In the genomic region with DNA sequence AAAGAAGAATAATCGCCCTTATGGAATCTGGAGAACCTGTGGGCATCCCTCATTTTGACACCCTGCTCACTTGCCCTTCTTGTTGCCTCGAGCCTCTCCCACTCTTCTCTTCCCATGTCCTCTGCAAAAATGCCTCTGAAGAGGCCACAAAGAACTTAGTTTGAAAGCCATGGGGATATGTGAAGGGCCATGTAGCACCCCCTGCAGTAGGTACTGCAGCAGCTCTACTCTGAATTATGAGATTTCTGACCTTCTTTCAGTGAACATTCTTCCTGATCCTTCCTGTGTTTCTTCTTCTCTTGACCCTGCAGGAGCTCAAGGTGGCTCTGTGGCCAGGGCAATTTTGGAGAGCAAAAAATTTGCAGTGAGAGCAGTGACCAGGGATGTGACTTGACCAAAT, we compare ENCODE assay signal across 22 cellular contexts. TPM values are rescaled to one million over a fixed set of nuclear protein-coding genes. Genes with fewer than 3 reads are reported as not detected.
DNase-seq lines count a peak whose midpoint lies in the region; ATAC-seq and TF ChIP-seq lines count a peak whose summit lies in the region.
"Had no signal": no experiment of that assay in that cellular context is flagged by ENCODE, and none has a peak within 500 bp of the region (broad histone marks: within the 10 kb centered on the region; RNA-seq: fewer than 3 reads in every experiment).

No MANE protein-coding gene starts in this region.

- no peak for ATAC-seq in foreskin keratinocyte
- no peak for ATAC-seq in GM18517 (IDR thresholded peaks at IDR 0.05; ENCODE audit: unreplicated experiment)
- ATAC-seq: GM12878 had no signal

- DNase-seq in GM12864 (ENCODE audit: low read depth), result no peak
- DNase-seq in HFF-Myc (ENCODE audit: extremely low read depth, low read depth), result no peak
- peak; percentile 38 for DNase-seq in SK-MEL-5 (ENCODE audit: low read depth, low spot score)
- DNase-seq in foreskin keratinocyte, result no peak
- no peak for DNase-seq in NCI-H187 (lab: John Stamatoyannopoulos, UW)
- no peak for DNase-seq in COLO829 (ENCODE audit: low spot score)
- DNase-seq: BE2C; DMS79; HCEC 1CT; KBM-7; MV-4-11; NCI-H1105 treated with DMSO at 0.1 percent for 48 hours; NCI-H2081; NCI-H2171; NCI-H345; NCI-H524; NCI-H774; NK-92 treated with Interleukin-12 subunit alpha and Interleukin-12 subunit beta, amount 100 ng/mL, for 24 hours; Peyer's patch; T-helper 1 cell had no signal

- peak; percentile 8 for TF ChIP-seq CTCF in GM12864 (IDR thresholded peaks at IDR 0.05; ENCODE audit: low read depth, low read length, missing control alignments)
- TF ChIP-seq CTCF in HFF-Myc (IDR thresholded peaks at IDR 0.05; ENCODE audit: low read depth, low read length, missing control alignments), result peak; percentile 7
- peak; percentile 35 for TF ChIP-seq CTCF in foreskin keratinocyte (conservative IDR thresholded peaks at IDR 0.05)

- H3K4me1 ChIP-seq in foreskin keratinocyte, result no peaks in the 10 kb centered on the region
- H3K4me1 ChIP-seq: BE2C, Peyer's patch had no signal

- no peaks in the 10 kb centered on the region for H3K27me3 ChIP-seq in foreskin keratinocyte
- H3K27me3 ChIP-seq: BE2C, Peyer's patch had no signal

- in situ Hi-C loops in SK-MEL-5 (cut with HindIII; ENCODE audit: low pct_unique_long_range_greater_than_20kb, low sequenced_read_pairs), result no loop called here

- H3K27ac ChIP-seq in foreskin keratinocyte, result no peak overlapping the region
- H3K27ac ChIP-seq: Peyer's patch had no signal

- H3K4me3 ChIP-seq in GM12864 (ENCODE audit: low read depth, low read length) (no peak overlapping the region), HFF-Myc (replicated peaks; ENCODE audit: low read depth, low read length) (no peak overlapping the region)
- H3K4me3 ChIP-seq: GM12878, Peyer's patch had no signal

RNA-seq across cellular contexts. Expression of a gene that starts 30.4 kb away (rescaled TPM):
- total RNA-seq in SK-MEL-5 (2014; rRNA removed; shearing (Covaris generic)), result 221 and 235 TPM in 2 replicates
- polyA plus RNA-seq in SK-MEL-5 (2015; cell fraction: cytosol; rRNA removed), result 180 and 191 TPM in 2 replicates
- polyA plus RNA-seq in SK-MEL-5 (2015; cell fraction: nucleus; rRNA removed), result 909 and 970 TPM in 2 replicates
- 151 and 167 TPM in 2 replicates for total RNA-seq in foreskin keratinocyte
- 137 and 160 TPM in 2 replicates for polyA plus RNA-seq in foreskin keratinocyte
